In genomic region chr17:73474370-73474988, GRCh38 we compare ENCODE assay signal across 1 cellular context.
TF ChIP-seq lines count a peak whose summit lies in the region.

No MANE protein-coding gene starts in this region.

TF ChIP-seq in K562, 482 proteins besides CTCF, POLR2A, EP300 and RAD21 (continued from another document and continues in another):
- TF ChIP-seq, protein P1, sequence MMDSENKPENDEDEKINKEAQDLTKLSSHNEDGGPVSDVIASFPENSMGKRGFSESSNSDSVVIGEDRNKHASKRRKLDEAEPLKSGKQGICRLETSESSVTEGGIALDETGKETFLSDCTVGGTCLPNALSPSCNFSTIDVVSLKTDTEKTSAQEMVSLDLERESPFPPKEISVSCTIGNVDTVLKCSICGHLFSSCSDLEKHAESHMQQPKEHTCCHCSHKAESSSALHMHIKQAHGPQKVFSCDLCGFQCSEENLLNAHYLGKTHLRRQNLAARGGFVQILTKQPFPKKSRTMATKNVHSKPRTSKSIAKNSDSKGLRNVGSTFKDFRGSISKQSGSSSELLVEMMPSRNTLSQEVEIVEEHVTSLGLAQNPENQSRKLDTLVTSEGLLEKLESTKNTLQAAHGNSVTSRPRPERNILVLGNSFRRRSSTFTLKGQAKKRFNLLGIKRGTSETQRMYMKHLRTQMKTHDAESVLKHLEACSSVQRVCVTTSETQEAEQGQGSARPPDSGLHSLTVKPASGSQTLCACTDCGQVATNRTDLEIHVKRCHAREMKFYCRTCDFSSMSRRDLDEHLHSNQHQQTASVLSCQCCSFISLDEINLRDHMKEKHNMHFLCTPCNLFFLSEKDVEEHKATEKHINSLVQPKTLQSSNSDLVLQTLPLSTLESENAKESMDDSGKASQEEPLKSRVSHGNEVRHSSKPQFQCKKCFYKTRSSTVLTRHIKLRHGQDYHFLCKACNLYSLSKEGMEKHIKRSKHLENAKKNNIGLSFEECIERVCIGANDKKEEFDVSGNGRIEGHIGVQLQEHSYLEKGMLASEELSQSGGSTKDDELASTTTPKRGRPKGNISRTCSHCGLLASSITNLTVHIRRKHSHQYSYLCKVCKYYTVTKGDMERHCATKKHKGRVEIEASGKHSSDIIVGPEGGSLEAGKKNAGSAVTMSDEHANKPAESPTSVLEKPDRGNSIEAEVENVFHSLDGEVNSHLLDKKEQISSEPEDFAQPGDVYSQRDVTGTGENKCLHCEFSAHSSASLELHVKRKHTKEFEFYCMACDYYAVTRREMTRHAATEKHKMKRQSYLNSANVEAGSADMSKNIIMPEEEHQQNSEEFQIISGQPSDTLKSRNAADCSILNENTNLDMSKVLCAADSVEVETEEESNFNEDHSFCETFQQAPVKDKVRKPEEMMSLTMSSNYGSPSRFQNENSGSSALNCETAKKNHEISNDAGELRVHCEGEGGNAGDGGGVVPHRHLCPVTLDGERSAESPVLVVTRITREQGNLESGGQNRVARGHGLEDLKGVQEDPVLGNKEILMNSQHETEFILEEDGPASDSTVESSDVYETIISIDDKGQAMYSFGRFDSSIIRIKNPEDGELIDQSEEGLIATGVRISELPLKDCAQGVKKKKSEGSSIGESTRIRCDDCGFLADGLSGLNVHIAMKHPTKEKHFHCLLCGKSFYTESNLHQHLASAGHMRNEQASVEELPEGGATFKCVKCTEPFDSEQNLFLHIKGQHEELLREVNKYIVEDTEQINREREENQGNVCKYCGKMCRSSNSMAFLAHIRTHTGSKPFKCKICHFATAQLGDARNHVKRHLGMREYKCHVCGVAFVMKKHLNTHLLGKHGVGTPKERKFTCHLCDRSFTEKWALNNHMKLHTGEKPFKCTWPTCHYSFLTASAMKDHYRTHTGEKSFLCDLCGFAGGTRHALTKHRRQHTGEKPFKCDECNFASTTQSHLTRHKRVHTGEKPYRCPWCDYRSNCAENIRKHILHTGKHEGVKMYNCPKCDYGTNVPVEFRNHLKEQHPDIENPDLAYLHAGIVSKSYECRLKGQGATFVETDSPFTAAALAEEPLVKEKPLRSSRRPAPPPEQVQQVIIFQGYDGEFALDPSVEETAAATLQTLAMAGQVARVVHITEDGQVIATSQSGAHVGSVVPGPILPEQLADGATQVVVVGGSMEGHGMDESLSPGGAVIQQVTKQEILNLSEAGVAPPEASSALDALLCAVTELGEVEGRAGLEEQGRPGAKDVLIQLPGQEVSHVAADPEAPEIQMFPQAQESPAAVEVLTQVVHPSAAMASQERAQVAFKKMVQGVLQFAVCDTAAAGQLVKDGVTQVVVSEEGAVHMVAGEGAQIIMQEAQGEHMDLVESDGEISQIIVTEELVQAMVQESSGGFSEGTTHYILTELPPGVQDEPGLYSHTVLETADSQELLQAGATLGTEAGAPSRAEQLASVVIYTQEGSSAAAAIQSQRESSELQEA (IDR thresholded peaks at IDR 0.05; ENCODE audit: low read depth): no peak
- TF ChIP-seq ZBTB7A (IDR thresholded peaks at IDR 0.05; ENCODE audit: borderline replicate concordance, control insufficient read depth, low read depth, low read length) (no peak), JUND (IDR thresholded peaks at IDR 0.05; ENCODE audit: borderline replicate concordance, low read depth, low read length) (peak; percentile 99), JUND (tag; IDR thresholded peaks at IDR 0.05; ENCODE audit: borderline replicate concordance, low read depth, low read length) (peak; percentile 98), ZNF583 (CRISPR knock-in tag; IDR thresholded peaks at IDR 0.05) (no peak), POLR2AphosphoS2 (IDR thresholded peaks at IDR 0.05; ENCODE audit: low read length) (no peak), TFAP4 (CRISPR knock-in tag; IDR thresholded peaks at IDR 0.05; ENCODE audit: borderline replicate concordance) (peak; percentile 79), CCNT2 (IDR thresholded peaks at IDR 0.05; ENCODE audit: borderline replicate concordance, extremely low read depth, insufficient read length, low read depth, low read length) (peak; percentile 86), ZNF146 (CRISPR knock-in tag; IDR thresholded peaks at IDR 0.05; ENCODE audit: unreplicated experiment) (no peak), YBX1 (IDR thresholded peaks at IDR 0.05) (no peak), WHSC1 (IDR thresholded peaks at IDR 0.05; ENCODE audit: low read length) (no peak), MEF2A (IDR thresholded peaks at IDR 0.05; ENCODE audit: control insufficient read depth, low read depth, low read length) (no peak), ZNF174 (CRISPR knock-in tag; IDR thresholded peaks at IDR 0.05) (no peak), GTF2E2 (tag; IDR thresholded peaks at IDR 0.05) (no peak), CHD2 (IDR thresholded peaks at IDR 0.05; ENCODE audit: low read depth, low read length) (no peak), RNF2 (IDR thresholded peaks at IDR 0.05) (peak; percentile 72; the same call in 1 of the 2 replicates), TEAD4 (IDR thresholded peaks at IDR 0.05; ENCODE audit: low read length) (peak; percentile 96), TEAD4 (CRISPR knock-in tag; IDR thresholded peaks at IDR 0.05; ENCODE audit: borderline replicate concordance) (no peak), SUPT5H (IDR thresholded peaks at IDR 0.05) (no peak), TCF7L2 (IDR thresholded peaks at IDR 0.05; ENCODE audit: low read depth, low read length) (no peak), TRIM24 (IDR thresholded peaks at IDR 0.05) (peak; percentile 88 to 92), KDM4B (IDR thresholded peaks at IDR 0.05; ENCODE audit: borderline replicate concordance in 2 of 2, low read depth in 1 of 2) (0 out of 4 replicates have a peak, but pooled peaks of 1 of the 2 experiments have one; percentile 39), NCOA1 (IDR thresholded peaks at IDR 0.05; ENCODE audit: low read depth) (0 out of 2 replicates have a peak, but pooled peaks have one; percentile 57), AFF1 (IDR thresholded peaks at IDR 0.05; ENCODE audit: low read depth in 1 of 2, partially characterized antibody in 2 of 2) (peak in 1 of 2 experiments; percentile 68), GTF2F1 (IDR thresholded peaks at IDR 0.05; ENCODE audit: low read depth, low read length) (no peak), HNRNPL (IDR thresholded peaks at IDR 0.05; ENCODE audit: low read depth, low read length) (no peak), ARHGAP35 (IDR thresholded peaks at IDR 0.05; ENCODE audit: partially characterized antibody) (no peak), ZEB2 (IDR thresholded peaks at IDR 0.05) (peak; percentile 81), ZNF239 (CRISPR knock-in tag; IDR thresholded peaks at IDR 0.05) (0 out of 2 replicates have a peak, but pooled peaks have one; percentile 47), BHLHE40 (IDR thresholded peaks at IDR 0.05; ENCODE audit: low read length) (peak; percentile 82), ZNF347 (CRISPR knock-in tag; IDR thresholded peaks at IDR 0.05; ENCODE audit: low read depth) (no peak), ILK (tag; IDR thresholded peaks at IDR 0.05; ENCODE audit: borderline replicate concordance, low read depth) (no peak), ZNF398 (CRISPR knock-in tag; IDR thresholded peaks at IDR 0.05) (no peak), ZNF212 (CRISPR knock-in tag; IDR thresholded peaks at IDR 0.05) (no peak), SRSF3 (IDR thresholded peaks at IDR 0.05; ENCODE audit: insufficient read depth, low read length) (no peak), MCM5 (IDR thresholded peaks at IDR 0.05; ENCODE audit: low read depth) (no peak), FOS (IDR thresholded peaks at IDR 0.05; ENCODE audit: extremely low read depth, insufficient read length) (peak; percentile 51), ZBED1 (IDR thresholded peaks at IDR 0.05) (peak; percentile 59; the same call in 1 of the 2 replicates)
- TF ChIP-seq, protein P2, sequence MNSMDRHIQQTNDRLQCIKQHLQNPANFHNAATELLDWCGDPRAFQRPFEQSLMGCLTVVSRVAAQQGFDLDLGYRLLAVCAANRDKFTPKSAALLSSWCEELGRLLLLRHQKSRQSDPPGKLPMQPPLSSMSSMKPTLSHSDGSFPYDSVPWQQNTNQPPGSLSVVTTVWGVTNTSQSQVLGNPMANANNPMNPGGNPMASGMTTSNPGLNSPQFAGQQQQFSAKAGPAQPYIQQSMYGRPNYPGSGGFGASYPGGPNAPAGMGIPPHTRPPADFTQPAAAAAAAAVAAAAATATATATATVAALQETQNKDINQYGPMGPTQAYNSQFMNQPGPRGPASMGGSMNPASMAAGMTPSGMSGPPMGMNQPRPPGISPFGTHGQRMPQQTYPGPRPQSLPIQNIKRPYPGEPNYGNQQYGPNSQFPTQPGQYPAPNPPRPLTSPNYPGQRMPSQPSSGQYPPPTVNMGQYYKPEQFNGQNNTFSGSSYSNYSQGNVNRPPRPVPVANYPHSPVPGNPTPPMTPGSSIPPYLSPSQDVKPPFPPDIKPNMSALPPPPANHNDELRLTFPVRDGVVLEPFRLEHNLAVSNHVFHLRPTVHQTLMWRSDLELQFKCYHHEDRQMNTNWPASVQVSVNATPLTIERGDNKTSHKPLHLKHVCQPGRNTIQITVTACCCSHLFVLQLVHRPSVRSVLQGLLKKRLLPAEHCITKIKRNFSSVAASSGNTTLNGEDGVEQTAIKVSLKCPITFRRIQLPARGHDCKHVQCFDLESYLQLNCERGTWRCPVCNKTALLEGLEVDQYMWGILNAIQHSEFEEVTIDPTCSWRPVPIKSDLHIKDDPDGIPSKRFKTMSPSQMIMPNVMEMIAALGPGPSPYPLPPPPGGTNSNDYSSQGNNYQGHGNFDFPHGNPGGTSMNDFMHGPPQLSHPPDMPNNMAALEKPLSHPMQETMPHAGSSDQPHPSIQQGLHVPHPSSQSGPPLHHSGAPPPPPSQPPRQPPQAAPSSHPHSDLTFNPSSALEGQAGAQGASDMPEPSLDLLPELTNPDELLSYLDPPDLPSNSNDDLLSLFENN (IDR thresholded peaks at IDR 0.05; ENCODE audit: low read depth in 2 of 2, low read length in 2 of 2): peak in 1 of 2 experiments; percentile 94; a peak in 2 of 4 replicates
- TF ChIP-seq, protein P3, sequence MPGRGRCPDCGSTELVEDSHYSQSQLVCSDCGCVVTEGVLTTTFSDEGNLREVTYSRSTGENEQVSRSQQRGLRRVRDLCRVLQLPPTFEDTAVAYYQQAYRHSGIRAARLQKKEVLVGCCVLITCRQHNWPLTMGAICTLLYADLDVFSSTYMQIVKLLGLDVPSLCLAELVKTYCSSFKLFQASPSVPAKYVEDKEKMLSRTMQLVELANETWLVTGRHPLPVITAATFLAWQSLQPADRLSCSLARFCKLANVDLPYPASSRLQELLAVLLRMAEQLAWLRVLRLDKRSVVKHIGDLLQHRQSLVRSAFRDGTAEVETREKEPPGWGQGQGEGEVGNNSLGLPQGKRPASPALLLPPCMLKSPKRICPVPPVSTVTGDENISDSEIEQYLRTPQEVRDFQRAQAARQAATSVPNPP (IDR thresholded peaks at IDR 0.05; ENCODE audit: borderline replicate concordance, insufficient read depth, insufficient read length): no peak
- TF ChIP-seq, protein P4, sequence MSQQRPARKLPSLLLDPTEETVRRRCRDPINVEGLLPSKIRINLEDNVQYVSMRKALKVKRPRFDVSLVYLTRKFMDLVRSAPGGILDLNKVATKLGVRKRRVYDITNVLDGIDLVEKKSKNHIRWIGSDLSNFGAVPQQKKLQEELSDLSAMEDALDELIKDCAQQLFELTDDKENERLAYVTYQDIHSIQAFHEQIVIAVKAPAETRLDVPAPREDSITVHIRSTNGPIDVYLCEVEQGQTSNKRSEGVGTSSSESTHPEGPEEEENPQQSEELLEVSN (IDR thresholded peaks at IDR 0.05; ENCODE audit: borderline replicate concordance in 1 of 2, extremely low read depth in 1 of 2, insufficient read depth in 1 of 2, insufficient read length in 1 of 2, low read depth in 1 of 2, low read length in 1 of 2, poor library complexity in 1 of 2, severe bottlenecking in 1 of 2): no peak
